In the genomic region with DNA sequence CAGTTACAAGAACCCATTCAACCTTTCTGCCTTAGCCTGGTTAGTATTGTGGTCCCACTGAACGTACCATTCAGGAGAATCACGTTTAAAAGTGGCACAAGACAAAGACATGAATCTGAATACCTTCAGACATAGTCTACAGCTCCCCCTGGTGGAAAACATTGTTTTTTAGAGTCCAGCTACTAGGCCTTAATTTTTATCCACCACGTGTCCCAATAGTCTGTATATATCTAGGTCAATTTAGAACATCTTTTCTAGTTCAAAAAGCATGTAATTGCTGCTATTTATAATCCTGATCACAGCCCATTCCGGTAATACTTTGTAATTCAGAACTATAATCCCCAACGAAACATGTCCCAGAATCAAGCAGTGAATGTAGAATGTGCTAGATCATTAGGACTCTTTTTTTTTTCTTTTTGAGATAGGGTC, we compare ENCODE assay signal across 8 cellular contexts. TPM values are rescaled to one million over a fixed set of nuclear protein-coding genes. Genes with fewer than 3 reads are reported as not detected.
DNase-seq lines count a peak whose midpoint lies in the region; ATAC-seq and TF ChIP-seq lines count a peak whose summit lies in the region.

No MANE protein-coding gene starts in this region.

- POLR2A ChIA-PET in OCI-LY7 (lab: Charles Lee): no interaction called here

- intact Hi-C loops in OCI-LY7 (cut with micrococcal nuclease; ENCODE audit: unreplicated experiment): loop anchor here (1.0 to 2.0 kb wide), 3 partner anchors 75 to 166 kb away; no protein-coding TSS in a partner anchor

- peak overlapping the region; percentile 76 for H3K4me2 ChIP-seq in OCI-LY7 (ENCODE audit: low read length)

- peak overlapping the region; percentile 78 for H3K4me3 Mint-ChIP-seq in activated naive CD8-positive, alpha-beta T cell

- no peaks in the 10 kb centered on the region for H3K79me2 ChIP-seq in OCI-LY7 (ENCODE audit: insufficient read depth, low read depth, low read length)

- no TSS peak for BruUV-seq in OCI-LY7 (replicated peaks; lab: Mats Ljungman, UMichigan)

- CTCF ChIA-PET in OCI-LY7 (lab: Charles Lee; ENCODE audit: unreplicated experiment): interaction anchor here (0.6 to 1.2 kb wide), 2 partner anchors 72 to 245 kb away, joined by 4 to 7 read pairs; a partner anchor contains a TSS

- peaks cover 13% of the 10 kb centered on the region for H3K4me1 ChIP-seq in OCI-LY7 (ENCODE audit: insufficient read depth, low read length, poor library complexity, severe bottlenecking)

- DNase-seq in DMS53 (lab: John Stamatoyannopoulos, UW): peak; percentile 94
- DNase-seq in KBM-7: peak; percentile 88
- DNase-seq in OCI-LY7 (ENCODE audit: low spot score): peak; percentile 93
- peak; percentile 83 for DNase-seq in glomerular visceral epithelial cell (ENCODE audit: extremely low spot score)
- DNase-seq in pulmonary artery endothelial cell (ENCODE audit: low read depth, low spot score): peak; percentile 41

- peak overlapping the region; percentile 88 for H3K27ac Mint-ChIP-seq in activated naive CD8-positive, alpha-beta T cell

- H2AFZ ChIP-seq in OCI-LY7 (ENCODE audit: low read length): peak overlapping the region; percentile 94

- no peaks in the 10 kb centered on the region for H3K9me3 ChIP-seq in OCI-LY7 (ENCODE audit: low read length)

- no peaks in the 10 kb centered on the region for H3K36me3 ChIP-seq in OCI-LY7 (ENCODE audit: insufficient read depth, low read length)

- no peaks in the 10 kb centered on the region for H4K20me1 ChIP-seq in OCI-LY7 (ENCODE audit: insufficient read depth, low read length)

- peak; percentile 81 for TF ChIP-seq CTCF in OCI-LY7 (conservative IDR thresholded peaks at IDR 0.05; ENCODE audit: low read length)

- H3K4me3 ChIP-seq in OCI-LY7 (ENCODE audit: low read depth, low read length, poor library complexity, severe bottlenecking): no peak overlapping the region

- no peak for ATAC-seq in HG02870 (IDR thresholded peaks at IDR 0.05; ENCODE audit: unreplicated experiment)
- ATAC-seq in HG02885 (IDR thresholded peaks at IDR 0.05; ENCODE audit: poor library complexity, unreplicated experiment): no peak

- H3K27me3 Mint-ChIP-seq in activated naive CD8-positive, alpha-beta T cell: no peaks in the 10 kb centered on the region

- in situ Hi-C loops in KBM-7 (cut with MboI; ENCODE audit: low pct_unique_long_range_greater_than_20kb, low sequenced_read_pairs): no loop called here

- H3K9me3 Mint-ChIP-seq in activated naive CD8-positive, alpha-beta T cell (ENCODE audit: low read depth): no peaks in the 10 kb centered on the region

- no peaks in the 10 kb centered on the region for H3K36me3 Mint-ChIP-seq in activated naive CD8-positive, alpha-beta T cell

- peak overlapping the region; percentile 39 for H3K27ac ChIP-seq in OCI-LY7 (ENCODE audit: low read depth, low read length, poor library complexity, severe bottlenecking)

- H3K4me1 Mint-ChIP-seq in activated naive CD8-positive, alpha-beta T cell (ENCODE audit: low read depth): peaks cover 20% of the 10 kb centered on the region

- no peaks in the 10 kb centered on the region for H3K9me2 ChIP-seq in OCI-LY7 (ENCODE audit: insufficient read depth, low read length)

RNA-seq across cellular contexts. Expression of a gene that starts 13.7 kb away (rescaled TPM):
- total RNA-seq in OCI-LY7 (2014; rRNA removed; shearing (Covaris generic)): not detected in 2 replicates
- total RNA-seq in OCI-LY7 (2022): not detected in 2 replicates
- not detected in 2 replicates for total RNA-seq in pulmonary artery endothelial cell

RNA-seq across cellular contexts. Expression of a gene that starts 50.1 kb away (rescaled TPM):
- total RNA-seq in OCI-LY7 (2014; rRNA removed; shearing (Covaris generic)): not detected in 2 replicates
- total RNA-seq in OCI-LY7 (2022) (not detected in 2 replicates), pulmonary artery endothelial cell (not detected in 2 replicates)

RNA-seq across cellular contexts. Expression of a gene that starts 56.8 kb away (rescaled TPM):
- total RNA-seq in OCI-LY7 (2014; rRNA removed; shearing (Covaris generic)): 49.1 and 55.4 TPM in 2 replicates
- total RNA-seq in OCI-LY7 (2022) (72.3 and 80.3 TPM in 2 replicates), pulmonary artery endothelial cell (17.9 and 23.7 TPM in 2 replicates)

RNA-seq across cellular contexts. Expression of a gene that starts 57.0 kb away (rescaled TPM):
- 40.2 and 41.0 TPM in 2 replicates for total RNA-seq in OCI-LY7 (2014; rRNA removed; shearing (Covaris generic))
- total RNA-seq in OCI-LY7 (2022): 150 and 178 TPM in 2 replicates
- total RNA-seq in pulmonary artery endothelial cell: 43.6 and 62.4 TPM in 2 replicates

RNA-seq across cellular contexts. Expression of a gene that starts 59.1 kb away (rescaled TPM):
- 4.3 and 5.6 TPM in 2 replicates for total RNA-seq in OCI-LY7 (2014; rRNA removed; shearing (Covaris generic))
- total RNA-seq in OCI-LY7 (2022) (14.3 and 17.3 TPM in 2 replicates), pulmonary artery endothelial cell (0.20 and 0.32 TPM in 2 replicates)

Comparison
In these comparisons a context has a peak if more than half of its experiments do, and no peak if none do; other contexts are left out.
1. DNase-seq: peak in every context shown above with its lines; median percentile 94 in DMS53; 93 in OCI-LY7; 88 in KBM-7; 83 in glomerular visceral epithelial cell; 41 in pulmonary artery endothelial cell.